In genomic region chr4:118318931-118319330, GRCh38 we compare ENCODE assay signal across 22 cellular contexts. TPM values are rescaled to one million over a fixed set of nuclear protein-coding genes. Genes with fewer than 3 reads are reported as not detected.
"Had no signal": no experiment of that assay in that cellular context is flagged by ENCODE, and none has a peak within 500 bp of the region (broad histone marks: within the 10 kb centered on the region; RNA-seq: fewer than 3 reads in every experiment).

No MANE protein-coding gene starts in this region.

- H3K27me3 ChIP-seq: esophagus muscularis mucosa, gastrocnemius medialis, ovary, right lobe of liver, upper lobe of left lung, uterus had no signal

- H3K27ac Mint-ChIP-seq: endodermal cell; mesothelial cell of epicardium; natural killer cell; stimulated activated memory B cell treated with anti-CD40 and anti-IgM and Interleukin-4, amounts not matched to agents 10 μg/mL and 1 μg/mL and 100 μg/mL, for 72 hours; stimulated activated naive CD8-positive, alpha-beta T cell treated with anti-CD3 and anti-CD28 coated beads, Interleukin-15, Interleukin-2, amounts not matched to agents 100 ng/mL and 50 ng/mL, for 24 hours had no signal

- H3K27ac ChIP-seq: coronary artery, esophagus muscularis mucosa, gastrocnemius medialis, heart right ventricle, ovary, prostate gland, right lobe of liver, tibial artery, upper lobe of left lung, uterus had no signal

- H3K36me3 ChIP-seq: esophagus muscularis mucosa, gastrocnemius medialis, heart right ventricle, ovary, prostate gland, right lobe of liver, tibial artery, upper lobe of left lung, uterus had no signal

- H3K9me3 ChIP-seq: esophagus muscularis mucosa, gastrocnemius medialis, heart right ventricle, ovary, prostate gland, right lobe of liver, tibial artery, upper lobe of left lung, uterus had no signal

- DNase-seq: effector CD4-positive, alpha-beta T cell; endodermal cell; gastrocnemius medialis; heart right ventricle; hypothalamus; kidney; left colon; natural killer cell; ovary; retina; right lobe of liver; stimulated activated CD4-positive, alpha-beta T cell treated with anti-CD3 and anti-CD28 coated beads, Interleukin-4, amount 100 ng/mL, for 1 hour; tibial artery; upper lobe of left lung; uterus had no signal

- H3K4me1 Mint-ChIP-seq: natural killer cell; stimulated activated memory B cell treated with anti-CD40 and anti-IgM and Interleukin-4, amounts not matched to agents 10 μg/mL and 1 μg/mL and 100 μg/mL, for 72 hours had no signal

- H3K4me1 ChIP-seq: esophagus muscularis mucosa, gastrocnemius medialis, heart right ventricle, prostate gland, right lobe of liver, tibial artery, upper lobe of left lung, uterus had no signal

- H3K36me3 Mint-ChIP-seq: natural killer cell; stimulated activated memory B cell treated with anti-CD40 and anti-IgM and Interleukin-4, amounts not matched to agents 10 μg/mL and 1 μg/mL and 100 μg/mL, for 72 hours had no signal

- H3K9me3 Mint-ChIP-seq: endodermal cell; mesothelial cell of epicardium; natural killer cell; neural crest cell; stimulated activated memory B cell treated with anti-CD40 and anti-IgM and Interleukin-4, amounts not matched to agents 10 μg/mL and 1 μg/mL and 100 μg/mL, for 72 hours; stimulated activated naive CD8-positive, alpha-beta T cell treated with anti-CD3 and anti-CD28 coated beads, Interleukin-15, Interleukin-2, amounts not matched to agents 100 ng/mL and 50 ng/mL, for 24 hours had no signal

- H3K4me3 Mint-ChIP-seq: endodermal cell; mesothelial cell of epicardium; natural killer cell; neural crest cell; stimulated activated memory B cell treated with anti-CD40 and anti-IgM and Interleukin-4, amounts not matched to agents 10 μg/mL and 1 μg/mL and 100 μg/mL, for 72 hours; stimulated activated naive CD8-positive, alpha-beta T cell treated with anti-CD3 and anti-CD28 coated beads, Interleukin-15, Interleukin-2, amounts not matched to agents 100 ng/mL and 50 ng/mL, for 24 hours had no signal

- ATAC-seq: gastrocnemius medialis; heart right ventricle; left colon; natural killer cell; stimulated activated memory B cell treated with anti-CD40 and anti-IgM and Interleukin-4, amounts not matched to agents 10 μg/mL and 1 μg/mL and 100 μg/mL, for 72 hours had no signal

- H3K4me3 ChIP-seq: coronary artery, esophagus muscularis mucosa, gastrocnemius medialis, heart right ventricle, ovary, prostate gland, right lobe of liver, tibial artery, upper lobe of left lung, uterus had no signal

RNA-seq across cellular contexts. Expression of gene PRSS12, which starts 33.9 kb away (rescaled TPM):
- total RNA-seq: natural killer cell had no signal
